In genomic region chr17:45423936-45424335, GRCh38 we compare ENCODE assay signal across 1 cellular context.
TF ChIP-seq lines count a peak whose summit lies in the region.

No MANE protein-coding gene starts in this region.

TF ChIP-seq in H1, 55 proteins besides CTCF, POLR2A, EP300 and RAD21:
- TF ChIP-seq CHD7 (IDR thresholded peaks at IDR 0.05; ENCODE audit: insufficient replicate concordance, low read length) (no peak), RNF2 (IDR thresholded peaks at IDR 0.05; ENCODE audit: borderline replicate concordance, low read depth, low read length, missing control alignments, poor library complexity, severe bottlenecking) (no peak), TCF12 (IDR thresholded peaks at IDR 0.05; ENCODE audit: low read depth, low read length) (no peak), MAX (IDR thresholded peaks at IDR 0.05) (no peak)
